Comparison of ENCODE assay signal across 28 cellular contexts in genomic region chr5:157758706-157759105, GRCh38.
"Had no signal": no experiment of that assay in that cellular context is flagged by ENCODE, and none has a peak within 500 bp of the region (broad histone marks: within the 10 kb centered on the region; RNA-seq: fewer than 3 reads in every experiment).

No MANE protein-coding gene starts in this region.

- H3K9ac ChIP-seq: neural progenitor cell had no signal

- H2AFZ ChIP-seq: neural progenitor cell had no signal

- H3K27me3 ChIP-seq: neural progenitor cell, neutrophil, ovary, right atrium auricular region, right lobe of liver, stomach, testis, thyroid gland, transverse colon, upper lobe of left lung, vagina had no signal

- H3K4me2 ChIP-seq: neural progenitor cell, smooth muscle cell had no signal

- H3K4me1 Mint-ChIP-seq: natural killer cell, nephron progenitor cell had no signal

- H3K27ac ChIP-seq: left ventricle myocardium inferior, neural progenitor cell, neutrophil, ovary, right atrium auricular region, right lobe of liver, stomach, testis, thyroid gland, transverse colon, upper lobe of left lung, vagina had no signal

- H3K27ac Mint-ChIP-seq: mesothelial cell of epicardium; natural killer cell; nephron progenitor cell; neural progenitor cell; progenitor cell of endocrine pancreas; stimulated activated naive B cell treated with anti-CD40 and anti-IgM and Interleukin-4, amounts not matched to agents 10 μg/mL and 1 μg/mL and 100 μg/mL, for 72 hours had no signal

- H3K4me3 ChIP-seq: left ventricle myocardium inferior, lung, neural progenitor cell, ovary, right atrium auricular region, right lobe of liver, smooth muscle cell, stomach, testis, thyroid gland, transverse colon, upper lobe of left lung, vagina had no signal

- DNase-seq: islet precursor cell; left ventricle myocardium inferior; mesendoderm; naive B cell; natural killer cell; nephron progenitor cell; occipital lobe; ovary; right lobe of liver; stimulated activated CD4-positive, alpha-beta T cell treated with anti-CD3 and anti-CD28 coated beads, Interleukin-1b, Interleukin-23, amount 100 ng/mL, for 48 hours; stimulated activated CD4-positive, alpha-beta T cell treated with anti-CD3 and anti-CD28 coated beads, Interleukin-2, amount 100 ng/mL, for 48 hours; stimulated activated CD4-positive, alpha-beta T cell treated with anti-CD3 and anti-CD28 coated beads, Interleukin-4, amount 100 ng/mL, for 4 hours; stimulated activated CD8-positive, alpha-beta memory T cell treated with anti-CD3 and anti-CD28 coated beads, Interleukin-4, amount 100 ng/mL, for 48 hours; stimulated activated naive B cell treated with anti-CD40 and anti-IgM and Interleukin-4, amounts not matched to agents 10 μg/mL and 1 μg/mL and 100 μg/mL, for 72 hours; stimulated activated naive CD8-positive, alpha-beta T cell treated with anti-CD3 and anti-CD28 coated beads, Interleukin-15, Interleukin-2, amounts not matched to agents 100 U/mL and 50 U/mL, for 24 hours; stomach; testis; thyroid gland; transverse colon; upper lobe of left lung had no signal

- H3K9me3 Mint-ChIP-seq: mesothelial cell of epicardium; naive B cell; natural killer cell; nephron progenitor cell; neural progenitor cell; stimulated activated naive B cell treated with anti-CD40 and anti-IgM and Interleukin-4, amounts not matched to agents 10 μg/mL and 1 μg/mL and 100 μg/mL, for 72 hours had no signal

- ATAC-seq: natural killer cell; right lobe of liver; stimulated activated naive B cell treated with anti-CD40 and anti-IgM and Interleukin-4, amounts not matched to agents 10 μg/mL and 1 μg/mL and 100 μg/mL, for 72 hours; stimulated activated naive CD8-positive, alpha-beta T cell treated with anti-CD3 and anti-CD28 coated beads, Interleukin-15, Interleukin-2, amounts not matched to agents 100 U/mL and 50 U/mL, for 24 hours had no signal

- H3K36me3 Mint-ChIP-seq: natural killer cell had no signal

- H3K4me3 Mint-ChIP-seq: mesothelial cell of epicardium; naive B cell; natural killer cell; nephron progenitor cell; neural progenitor cell; stimulated activated naive B cell treated with anti-CD40 and anti-IgM and Interleukin-4, amounts not matched to agents 10 μg/mL and 1 μg/mL and 100 μg/mL, for 72 hours had no signal

- H3K9me3 ChIP-seq: left ventricle myocardium inferior, neutrophil, ovary, right atrium auricular region, right lobe of liver, stomach, testis, thyroid gland, transverse colon, upper lobe of left lung, vagina had no signal

- H3K36me3 ChIP-seq: neural progenitor cell, ovary had no signal

- H3K4me1 ChIP-seq: left ventricle myocardium inferior, right atrium auricular region, right lobe of liver, testis, thyroid gland, upper lobe of left lung, vagina had no signal
